Comparison of ENCODE assay signal across 21 cellular contexts in the genomic region with DNA sequence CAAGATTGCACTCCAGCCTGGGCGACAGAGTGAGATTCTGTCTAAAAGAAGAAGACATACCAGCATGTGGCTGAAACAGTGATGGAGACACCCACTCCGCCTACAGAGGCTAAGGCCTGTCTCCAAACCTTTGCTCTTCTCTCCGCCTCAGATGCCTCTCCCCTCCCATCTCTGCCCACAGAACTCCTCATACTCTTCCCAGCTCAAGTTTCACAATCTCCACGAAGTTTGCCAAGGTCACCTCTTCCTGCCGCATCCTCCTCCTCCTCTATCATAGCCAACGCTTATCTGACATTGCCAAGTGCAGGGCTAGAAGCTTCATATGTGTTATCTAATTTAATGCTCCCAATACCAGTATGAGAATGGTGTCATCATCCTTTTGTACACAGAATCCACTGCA. TPM values are rescaled to one million over a fixed set of nuclear protein-coding genes. Genes with fewer than 3 reads are reported as not detected.
DNase-seq lines count a peak whose midpoint lies in the region; ATAC-seq and TF ChIP-seq lines count a peak whose summit lies in the region.
"Had no signal": no experiment of that assay in that cellular context is flagged by ENCODE, and none has a peak within 500 bp of the region (broad histone marks: within the 10 kb centered on the region; RNA-seq: fewer than 3 reads in every experiment).

No MANE protein-coding gene starts in this region.

- POLR2A ChIA-PET in Caco-2 (lab: Charles Lee) = no interaction called here
- POLR2A ChIA-PET in PC-9 (lab: Charles Lee; ENCODE audit: unreplicated experiment) = interaction anchor here (0.6 kb wide), 1 partner anchor 1038 kb away, joined by 3 read pairs; no protein-coding TSS in a partner anchor

- peaks cover 15% of the 10 kb centered on the region for H3F3A ChIP-seq in PC-9 (ENCODE audit: insufficient read depth, low read depth)

- H4K20me1 ChIP-seq in PC-9 (ENCODE audit: insufficient read depth) = no peaks in the 10 kb centered on the region

- H3K4me1 Mint-ChIP-seq in Caco-2 (ENCODE audit: low read depth, unreplicated experiment) = peaks cover 35% of the 10 kb centered on the region
- no peaks in the 10 kb centered on the region for H3K4me1 Mint-ChIP-seq in glutamatergic neuron (ENCODE audit: low read depth, unreplicated experiment)

- no peaks in the 10 kb centered on the region for H3K36me3 ChIP-seq in Caco-2 (ENCODE audit: control insufficient read depth, insufficient read depth, low read length)
- H3K36me3 ChIP-seq in PC-9 (ENCODE audit: low read depth) = no peaks in the 10 kb centered on the region
- H3K36me3 ChIP-seq in thoracic aorta = no peaks in the 10 kb centered on the region
- H3K36me3 ChIP-seq: prostate gland had no signal

- H3K27me3 ChIP-seq in Caco-2 (replicated peaks; ENCODE audit: control insufficient read depth, insufficient read depth, low read length) (no peaks in the 10 kb centered on the region), PC-9 (ENCODE audit: insufficient read depth, low read depth) (no peaks in the 10 kb centered on the region), thoracic aorta (replicated peaks; ENCODE audit: insufficient read depth) (no peaks in the 10 kb centered on the region)

- H3K27ac Mint-ChIP-seq in Caco-2 (ENCODE audit: unreplicated experiment) (peak overlapping the region; percentile 58), glutamatergic neuron (ENCODE audit: unreplicated experiment) (no peak overlapping the region)
- H3K27ac Mint-ChIP-seq: activated naive CD4-positive, alpha-beta T cell treated with anti-CD3 and anti-CD28 coated beads, Interleukin-2, amount 50 U/mL, for 72 hours; CD14-positive monocyte; dendritic cell treated with granulocyte-macrophage colony-stimulating factor and Interleukin-4, amounts not matched to agents 40 ng/mL and 50 ng/mL, for 4 days; T-helper 1 cell treated with Interleukin-12 subunit alpha and Interleukin-12 subunit beta and Interleukin-4 antibody, amounts not matched to agents 30 μg/mL and 1 μg/mL, for 36 hours had no signal

- H3K9me3 Mint-ChIP-seq in Caco-2 (ENCODE audit: unreplicated experiment) = no peaks in the 10 kb centered on the region
- H3K9me3 Mint-ChIP-seq in glutamatergic neuron (ENCODE audit: unreplicated experiment) = no peaks in the 10 kb centered on the region
- H3K9me3 Mint-ChIP-seq: activated naive CD4-positive, alpha-beta T cell treated with anti-CD3 and anti-CD28 coated beads, Interleukin-2, amount 50 U/mL, for 72 hours; T-helper 1 cell treated with Interleukin-12 subunit alpha and Interleukin-12 subunit beta and Interleukin-4 antibody, amounts not matched to agents 30 μg/mL and 1 μg/mL, for 36 hours had no signal

- no peak overlapping the region for H3K4me3 ChIP-seq in Caco-2 (ENCODE audit: low read depth, low read length)
- H3K4me3 ChIP-seq in PC-9 = no peak overlapping the region
- no peak overlapping the region for H3K4me3 ChIP-seq in thoracic aorta
- H3K4me3 ChIP-seq: mucosa of descending colon, prostate gland, SK-N-MC had no signal

- no peak overlapping the region for H2AFZ ChIP-seq in PC-9

- intact Hi-C loops in Caco-2 (cut with micrococcal nuclease; ENCODE audit: unreplicated experiment) = no loop called here
- intact Hi-C loops in PC-9 (cut with micrococcal nuclease; ENCODE audit: unreplicated experiment) = no loop called here

- H3K9me3 ChIP-seq in Caco-2 (peaks cover 7% of the 10 kb centered on the region; the same call in 1 of the 2 replicates), PC-9 (ENCODE audit: insufficient read depth, low read depth) (peaks cover 6% of the 10 kb centered on the region), thoracic aorta (no peaks in the 10 kb centered on the region)
- H3K9me3 ChIP-seq: mucosa of descending colon, prostate gland had no signal

- H3K27ac ChIP-seq in PC-9 = peak overlapping the region; percentile 95; the same call in 1 of the 2 replicates
- peak overlapping the region; percentile 47 to 73 for H3K27ac ChIP-seq in thoracic aorta
- H3K27ac ChIP-seq: prostate gland, RWPE1, SK-N-MC had no signal

- H3K4me1 ChIP-seq in Caco-2 (peaks cover 70% of the 10 kb centered on the region), PC-9 (replicated peaks; ENCODE audit: insufficient read depth) (peaks cover 49% of the 10 kb centered on the region), thoracic aorta (ENCODE audit: control insufficient read depth in 1 of 2, low read depth in 2 of 2) (peaks cover 16 to 58% of the 10 kb centered on the region in 2 donors)
- H3K4me1 ChIP-seq: prostate gland had no signal

- peaks cover 31% of the 10 kb centered on the region for H3K36me3 Mint-ChIP-seq in Caco-2 (ENCODE audit: insufficient read depth, unreplicated experiment)
- H3K36me3 Mint-ChIP-seq in glutamatergic neuron (ENCODE audit: unreplicated experiment) = no peaks in the 10 kb centered on the region
- H3K36me3 Mint-ChIP-seq: activated naive CD4-positive, alpha-beta T cell treated with anti-CD3 and anti-CD28 coated beads, Interleukin-2, amount 50 U/mL, for 72 hours; CD14-positive monocyte had no signal

- BruUV-seq in Caco-2 (replicated peaks; lab: Mats Ljungman, UMichigan) = no TSS peak
- BruUV-seq in PC-9 (replicated peaks; lab: Mats Ljungman, UMichigan) = no TSS peak

- TF ChIP-seq CTCF in Caco-2 (IDR thresholded peaks at IDR 0.05; ENCODE audit: insufficient read depth in 1 of 2, low read depth in 1 of 2, low read length in 1 of 2, severe bottlenecking in 1 of 2, unreplicated experiment in 1 of 2) = no peak
- TF ChIP-seq CTCF in PC-9 (conservative IDR thresholded peaks at IDR 0.05) = no peak
- TF ChIP-seq CTCF in thoracic aorta (IDR thresholded peaks at IDR 0.05) = no peak
- TF ChIP-seq CTCF in glutamatergic neuron (IDR thresholded peaks at IDR 0.05; ENCODE audit: partially characterized antibody, unreplicated experiment) = no peak

- no peaks in the 10 kb centered on the region for H3K79me2 ChIP-seq in PC-9 (ENCODE audit: low read depth)

- CTCF ChIA-PET in Caco-2 (lab: Charles Lee) = no interaction called here
- CTCF ChIA-PET in PC-9 (lab: Charles Lee) = no interaction called here

- H3K4me3 Mint-ChIP-seq in Caco-2 (ENCODE audit: unreplicated experiment) (no peak overlapping the region), glutamatergic neuron (ENCODE audit: unreplicated experiment) (no peak overlapping the region)
- H3K4me3 Mint-ChIP-seq: CD14-positive monocyte; dendritic cell treated with granulocyte-macrophage colony-stimulating factor and Interleukin-4, amounts not matched to agents 40 ng/mL and 50 ng/mL, for 4 days; T-helper 1 cell treated with Interleukin-12 subunit alpha and Interleukin-12 subunit beta and Interleukin-4 antibody, amounts not matched to agents 30 μg/mL and 1 μg/mL, for 36 hours had no signal

- no peak for DNase-seq in Caco-2
- no peak for DNase-seq in PC-9
- peak; percentile 59 for DNase-seq in left kidney (ENCODE audit: low read depth, low spot score)
- DNase-seq in thoracic aorta (ENCODE audit: low spot score) = no peak
- DNase-seq in cerebellar cortex (ENCODE audit: low spot score) = no peak
- no peak for DNase-seq in glutamatergic neuron
- no peak for DNase-seq in H4 (ENCODE audit: low spot score)
- DNase-seq: activated CD4-positive, alpha-beta T cell treated with anti-CD3 and anti-CD28 coated beads, Interleukin-2, amount 50 U/mL, for 4 hours; caudate nucleus; Karpas-422; mucosa of descending colon; NCI-H1694; NCI-H446 treated with DMSO at 0.1 percent for 48 hours; stimulated activated naive CD4-positive, alpha-beta T cell treated with Interleukin-2 at 50 U/mL for 16 hours had no signal

- H3K4me2 ChIP-seq in PC-9 = no peak overlapping the region

- H3K27me3 Mint-ChIP-seq in Caco-2 (ENCODE audit: insufficient read depth, unreplicated experiment) (no peaks in the 10 kb centered on the region), glutamatergic neuron (ENCODE audit: unreplicated experiment) (peaks cover 3% of the 10 kb centered on the region)

- no peak for ATAC-seq in thoracic aorta (ENCODE audit: insufficient number of reproducible peaks, low FRiP score, low read depth)
- ATAC-seq: activated naive CD4-positive, alpha-beta T cell treated with anti-CD3 and anti-CD28 coated beads, Interleukin-2, amount 50 U/mL, for 72 hours; mucosa of descending colon had no signal

- H3K9me2 ChIP-seq in PC-9 (ENCODE audit: insufficient read depth) = no peaks in the 10 kb centered on the region

RNA-seq across cellular contexts. Expression of a gene that starts 25.9 kb away (rescaled TPM):
- total RNA-seq in Caco-2 (2022) = 510 and 519 TPM in 2 replicates
- 158 and 167 TPM in 2 replicates for total RNA-seq in PC-9 (2021)
- total RNA-seq in thoracic aorta = 100 to 1,000 TPM; 587 to 972 TPM
- total RNA-seq in glutamatergic neuron (ENCODE audit: unreplicated experiment) = 184 TPM
- 0.37 and 1.0 TPM in 2 replicates for total RNA-seq in H4 (2014; rRNA removed; shearing (Covaris generic))

Comparison
In these comparisons a context has a peak if more than half of its experiments do, and no peak if none do; other contexts are left out.
1. RNA of a gene that starts 25.9 kb away (total RNA-seq): 587 to 972 TPM in thoracic aorta, 510 to 519 TPM in Caco-2, 184 TPM in glutamatergic neuron (single experiment) and 158 to 167 TPM in PC-9; 0.37 to 1.0 TPM in H4; every median in the first group is over 10 times any median in the second.